1 cellular context compared by ENCODE assay signal in the genomic region with DNA sequence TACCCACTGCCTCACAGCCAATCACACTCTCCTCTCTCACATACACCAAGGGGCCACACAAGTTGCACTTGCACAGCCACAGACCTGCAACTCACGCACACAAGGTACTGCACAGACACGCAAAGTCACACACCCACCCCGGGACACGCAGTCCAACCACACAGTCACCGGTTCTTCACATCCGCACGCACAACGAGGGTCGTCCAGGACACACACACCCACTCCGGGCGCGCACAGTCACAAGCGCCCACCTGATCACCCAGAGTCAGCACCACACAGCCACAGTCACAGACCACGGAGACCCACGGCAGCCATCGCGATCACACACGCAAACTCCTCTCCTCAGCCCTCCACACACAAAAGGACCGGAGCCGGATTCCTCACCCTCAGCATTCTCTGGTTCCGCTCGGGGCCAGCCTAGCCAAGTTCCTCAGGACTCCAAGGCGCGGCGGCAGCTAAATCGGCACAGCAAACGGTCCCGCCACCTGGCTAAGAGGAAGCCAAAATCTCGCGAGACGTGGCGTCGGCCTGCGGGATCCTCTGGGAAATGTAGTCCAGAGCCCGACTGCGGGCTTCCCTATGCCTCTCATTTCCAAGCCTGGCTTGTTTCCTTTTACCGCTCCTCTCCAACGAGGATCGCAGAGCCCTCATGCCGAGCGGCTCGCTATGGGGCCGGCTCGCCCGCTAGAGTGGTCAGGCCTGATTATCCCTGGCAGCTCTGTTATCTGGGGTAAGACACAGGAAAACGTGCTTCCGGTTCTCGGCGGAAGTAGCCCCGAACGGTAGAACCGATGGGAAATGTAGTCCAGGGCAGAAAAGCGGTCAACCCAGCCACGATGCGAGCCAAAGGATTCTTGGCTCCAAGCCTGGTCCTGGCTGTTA.
TF ChIP-seq lines count a peak whose summit lies in the region.

A gene (minus strand): TSS at position 467 of the 882 bp plus-strand sequence. CDS start 10,201 bp downstream, outside the sequence.

TF ChIP-seq in HCT116, 20 proteins besides CTCF, POLR2A, EP300 and RAD21 (continued from another document):
- TF ChIP-seq, protein P1, sequence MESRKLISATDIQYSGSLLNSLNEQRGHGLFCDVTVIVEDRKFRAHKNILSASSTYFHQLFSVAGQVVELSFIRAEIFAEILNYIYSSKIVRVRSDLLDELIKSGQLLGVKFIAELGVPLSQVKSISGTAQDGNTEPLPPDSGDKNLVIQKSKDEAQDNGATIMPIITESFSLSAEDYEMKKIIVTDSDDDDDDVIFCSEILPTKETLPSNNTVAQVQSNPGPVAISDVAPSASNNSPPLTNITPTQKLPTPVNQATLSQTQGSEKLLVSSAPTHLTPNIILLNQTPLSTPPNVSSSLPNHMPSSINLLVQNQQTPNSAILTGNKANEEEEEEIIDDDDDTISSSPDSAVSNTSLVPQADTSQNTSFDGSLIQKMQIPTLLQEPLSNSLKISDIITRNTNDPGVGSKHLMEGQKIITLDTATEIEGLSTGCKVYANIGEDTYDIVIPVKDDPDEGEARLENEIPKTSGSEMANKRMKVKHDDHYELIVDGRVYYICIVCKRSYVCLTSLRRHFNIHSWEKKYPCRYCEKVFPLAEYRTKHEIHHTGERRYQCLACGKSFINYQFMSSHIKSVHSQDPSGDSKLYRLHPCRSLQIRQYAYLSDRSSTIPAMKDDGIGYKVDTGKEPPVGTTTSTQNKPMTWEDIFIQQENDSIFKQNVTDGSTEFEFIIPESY (IDR thresholded peaks at IDR 0.05; ENCODE audit: extremely low read depth, insufficient replicate concordance, low read length) = peak; percentile 90
TF ChIP-seq in HCT116: peak in this region for 2.
